ENCODE assay signal across 8 cellular contexts in the genomic region with DNA sequence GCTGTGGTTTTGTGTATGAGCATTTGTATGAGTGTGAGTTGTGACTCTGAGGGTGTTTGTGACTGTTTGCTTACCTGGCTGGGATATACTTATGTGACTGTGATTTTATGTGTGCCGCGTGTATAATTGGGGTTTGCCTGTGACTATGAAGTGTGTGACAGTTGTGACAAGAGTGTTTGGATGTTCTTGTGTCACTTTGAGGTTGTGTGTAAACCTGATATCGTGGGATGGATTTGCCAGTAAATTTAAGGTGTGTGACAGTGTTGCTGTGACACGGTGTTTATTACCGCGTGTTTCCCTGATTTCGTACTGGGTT.
DNase-seq lines count a peak whose midpoint lies in the region; TF ChIP-seq lines count a peak whose summit lies in the region.

No MANE protein-coding gene starts in this region.

- H3K4me2 ChIP-seq in DOHH2 (ENCODE audit: low read length) = peak overlapping the region; percentile 83
- peak overlapping the region; percentile 81 for H3K4me2 ChIP-seq in OCI-LY1 (ENCODE audit: low read length)
- H3K4me2 ChIP-seq in parathyroid adenoma (ENCODE audit: low read length) = peak overlapping the region; percentile 92

- H3K9ac ChIP-seq in OCI-LY1 (ENCODE audit: low read length) = peak overlapping the region; percentile 77
- peak overlapping the region; percentile 77 for H3K9ac ChIP-seq in parathyroid adenoma

- peaks cover 15% of the 10 kb centered on the region for H3K79me2 ChIP-seq in DOHH2 (ENCODE audit: control insufficient read depth, low read length)
- H3K79me2 ChIP-seq in OCI-LY1 (ENCODE audit: insufficient read depth, low read length) = peaks cover 28% of the 10 kb centered on the region
- H3K79me2 ChIP-seq in parathyroid adenoma = peaks cover 20% of the 10 kb centered on the region

- H3K27ac ChIP-seq in DOHH2 (ENCODE audit: low read depth, low read length) (no peak overlapping the region), OCI-LY1 (ENCODE audit: low read depth, low read length, poor library complexity, severe bottlenecking) (no peak overlapping the region), parathyroid adenoma (peak overlapping the region; percentile 85)

- H3K9me2 ChIP-seq in DOHH2 (replicated peaks; ENCODE audit: control insufficient read depth, low read length) = no peaks in the 10 kb centered on the region
- no peaks in the 10 kb centered on the region for H3K9me2 ChIP-seq in OCI-LY1 (ENCODE audit: low read depth, low read length)

- H3F3A ChIP-seq in DOHH2 (ENCODE audit: control insufficient read depth, insufficient read depth) (no peaks in the 10 kb centered on the region), OCI-LY1 (ENCODE audit: insufficient read depth, low read length) (no peaks in the 10 kb centered on the region)

- TF ChIP-seq CTCF in DOHH2 (IDR thresholded peaks at IDR 0.05; ENCODE audit: low read depth, low read length, poor library complexity, severe bottlenecking) (no peak), OCI-LY1 (IDR thresholded peaks at IDR 0.05; ENCODE audit: low read length) (no peak), epithelial cell of esophagus (IDR thresholded peaks at IDR 0.05; ENCODE audit: insufficient read depth, low read depth, low read length, missing control alignments) (no peak), parathyroid adenoma (IDR thresholded peaks at IDR 0.05) (no peak)

- H3K4me3 ChIP-seq in DOHH2 (ENCODE audit: low read length) = peak overlapping the region; percentile 83
- peak overlapping the region; percentile 82 for H3K4me3 ChIP-seq in OCI-LY1 (ENCODE audit: low read depth, low read length, poor library complexity, severe bottlenecking)
- H3K4me3 ChIP-seq in epithelial cell of esophagus (ENCODE audit: low read length) = peak overlapping the region; percentile 93
- H3K4me3 ChIP-seq in parathyroid adenoma (ENCODE audit: low read depth, low read length) = peak overlapping the region; percentile 86

- H3K9me3 ChIP-seq in DOHH2 (ENCODE audit: control insufficient read depth, insufficient read depth, low read length) (peaks cover 16% of the 10 kb centered on the region; the same call in 1 of the 2 replicates), OCI-LY1 (ENCODE audit: low read length) (peaks cover 21% of the 10 kb centered on the region; the same call in 1 of the 2 replicates), parathyroid adenoma (ENCODE audit: control insufficient read depth, low read length) (no peaks in the 10 kb centered on the region)

- H3K27me3 ChIP-seq in DOHH2 (ENCODE audit: control insufficient read depth, low read length) = no peaks in the 10 kb centered on the region
- no peaks in the 10 kb centered on the region for H3K27me3 ChIP-seq in OCI-LY1 (ENCODE audit: insufficient read depth, low read length)
- no peaks in the 10 kb centered on the region for H3K27me3 ChIP-seq in parathyroid adenoma (ENCODE audit: control insufficient read depth, insufficient read depth, low read length)

- H4K20me1 ChIP-seq in DOHH2 (ENCODE audit: control insufficient read depth, insufficient read depth, low read depth, low read length) (no peaks in the 10 kb centered on the region), OCI-LY1 (ENCODE audit: insufficient read depth, low read length) (no peaks in the 10 kb centered on the region)

- no peak for DNase-seq in epithelial cell of esophagus (ENCODE audit: low read depth)
- DNase-seq in Kasumi-1 (lab: John Stamatoyannopoulos, UW) = no peak
- DNase-seq in GDM1 (lab: John Stamatoyannopoulos, UW) = no peak
- DNase-seq in stimulated activated CD4-positive, alpha-beta T cell treated with anti-CD3 and anti-CD28 coated beads, Interleukin-4, amount 100 ng/mL, for 4 hours = no peak
- DNase-seq in retina = no peak

- H3K36me3 ChIP-seq in DOHH2 (ENCODE audit: control insufficient read depth, low read length) = no peaks in the 10 kb centered on the region
- H3K36me3 ChIP-seq in OCI-LY1 (ENCODE audit: insufficient read depth, low read length) = peaks cover 20% of the 10 kb centered on the region
- no peaks in the 10 kb centered on the region for H3K36me3 ChIP-seq in parathyroid adenoma (ENCODE audit: control insufficient read depth, insufficient read depth, low read length)

- H2AFZ ChIP-seq in OCI-LY1 (ENCODE audit: low read length) (no peak overlapping the region), parathyroid adenoma (peak overlapping the region; percentile 97)

- H3K4me1 ChIP-seq in DOHH2 (ENCODE audit: control insufficient read depth, low read length) (peaks cover 15% of the 10 kb centered on the region), OCI-LY1 (ENCODE audit: insufficient read depth, low read length, severe bottlenecking) (peaks cover 19% of the 10 kb centered on the region), parathyroid adenoma (peaks cover 8% of the 10 kb centered on the region)
